ENCODE assay signal across 9 cellular contexts in genomic region chr12:64669270-64669842, GRCh38. TPM values are rescaled to one million over a fixed set of nuclear protein-coding genes. Genes with fewer than 3 reads are reported as not detected.
DNase-seq lines count a peak whose midpoint lies in the region; ATAC-seq, FAIRE-seq and TF ChIP-seq lines count a peak whose summit lies in the region.
"Had no signal": no experiment of that assay in that cellular context is flagged by ENCODE, and none has a peak within 500 bp of the region (broad histone marks: within the 10 kb centered on the region; RNA-seq: fewer than 3 reads in every experiment).

No MANE protein-coding gene starts in this region.

- no peaks in the 10 kb centered on the region for H3K27me3 Mint-ChIP-seq in CD4-positive, alpha-beta T cell
- H3K27me3 Mint-ChIP-seq in T-cell, result no peaks in the 10 kb centered on the region
- no peaks in the 10 kb centered on the region for H3K27me3 Mint-ChIP-seq in endodermal cell (ENCODE audit: insufficient read depth)

- peak; percentile 81 for ATAC-seq in CD4-positive, alpha-beta T cell (ENCODE audit: poor library complexity)
- ATAC-seq in HG03196 (IDR thresholded peaks at IDR 0.05; ENCODE audit: unreplicated experiment) (peak; percentile 57), T-cell (replicated peaks in 1 of 4) (peak; percentile 87 to 90 (median 88))

- H3K9me3 ChIP-seq in CD4-positive, alpha-beta T cell (ENCODE audit: control insufficient read depth, low read length), result no peaks in the 10 kb centered on the region
- H3K9me3 ChIP-seq in endodermal cell (ENCODE audit: control insufficient read depth, low read length), result no peaks in the 10 kb centered on the region
- no peaks in the 10 kb centered on the region for H3K9me3 ChIP-seq in ovary

- H3K4me1 ChIP-seq in endodermal cell (ENCODE audit: control insufficient read depth, insufficient read depth, low read length) (peaks cover 52% of the 10 kb centered on the region), ovary (ENCODE audit: insufficient read depth) (peaks cover 34% of the 10 kb centered on the region)

- no peaks in the 10 kb centered on the region for H3K27me3 ChIP-seq in CD4-positive, alpha-beta T cell (ENCODE audit: control insufficient read depth, insufficient read depth, low read length)
- H3K27me3 ChIP-seq in endodermal cell (ENCODE audit: control insufficient read depth, insufficient read depth, low read length, poor library complexity, severe bottlenecking) (no peaks in the 10 kb centered on the region), ovary (no peaks in the 10 kb centered on the region)

- H3K36me3 Mint-ChIP-seq in CD4-positive, alpha-beta T cell (ENCODE audit: low read depth), result peaks cover 27% of the 10 kb centered on the region
- H3K36me3 Mint-ChIP-seq in T-cell (peaks cover 7% of the 10 kb centered on the region), endodermal cell (ENCODE audit: low read depth) (no peaks in the 10 kb centered on the region)

- intact Hi-C loops in CD4-positive, alpha-beta T cell (cut with DNase I, micrococcal nuclease), result loop anchor here in 1 of 2 experiments (1.0 kb wide), 3 partner anchors 10 to 60 kb away; no protein-coding TSS in a partner anchor
- intact Hi-C loops in ovary (cut with DNase I), result loop anchor here in 1 of 4 donors (10.0 kb wide), 1 partner anchor 55 kb away; the partner anchor contains the start of gene RASSF3

- TF ChIP-seq CTCF in CD4-positive, alpha-beta T cell (IDR thresholded peaks at IDR 0.05), result no peak
- TF ChIP-seq CTCF in endodermal cell (conservative IDR thresholded peaks at IDR 0.05) (no peak), ovary (IDR thresholded peaks at IDR 0.05) (no peak)

- H3K36me3 ChIP-seq in endodermal cell (ENCODE audit: control insufficient read depth, insufficient read depth, low read length) (no peaks in the 10 kb centered on the region), ovary (no peaks in the 10 kb centered on the region)

- no peak for TF ChIP-seq EP300 in ovary (IDR thresholded peaks at IDR 0.05)

- peak overlapping the region; percentile 91 for H3K4me3 Mint-ChIP-seq in CD4-positive, alpha-beta T cell
- H3K4me3 Mint-ChIP-seq in T-cell (peak overlapping the region; percentile 76 to 90 (median 82)), endodermal cell (no peak overlapping the region)

- CTCF ChIA-PET in CD4-positive, alpha-beta T cell (lab: Charles Lee), result interaction anchor here (0.8 to 3.1 kb wide), 11 partner anchors 9 to 120 kb away, joined by 3 to 15 read pairs (median 4); no protein-coding TSS in a partner anchor
- CTCF ChIA-PET in T-cell (lab: Charles Lee), result interaction anchor here (0.6 to 3.7 kb wide), 29 partner anchors 9 to 1873 kb away, joined by 3 to 34 read pairs (median 4); no protein-coding TSS in a partner anchor

- TF ChIP-seq POLR2A in GM19193 (IDR thresholded peaks at IDR 0.05; ENCODE audit: extremely low read depth, insufficient read depth, insufficient read length) (peak; percentile 55), ovary (IDR thresholded peaks at IDR 0.05) (no peak)

- no peaks in the 10 kb centered on the region for H3K9me3 Mint-ChIP-seq in CD4-positive, alpha-beta T cell
- H3K9me3 Mint-ChIP-seq in T-cell (no peaks in the 10 kb centered on the region), endodermal cell (no peaks in the 10 kb centered on the region)

- H3K4me3 ChIP-seq in endodermal cell (ENCODE audit: low read length), result no peak overlapping the region
- no peak overlapping the region for H3K4me3 ChIP-seq in ovary

- peak in 9 of 10 experiments; percentile 23 to 63 (median 41) for DNase-seq in CD4-positive, alpha-beta T cell
- peak in 29 of 34 experiments; percentile 23 to 71 (median 52) for DNase-seq in T-cell
- DNase-seq in endodermal cell, result peak; percentile 78
- DNase-seq in ovary, result peak; percentile 50 to 78 (median 69)
- no peak for DNase-seq in HTR-8/SVneo (ENCODE audit: insufficient read length, low spot score)
- DNase-seq in NCI-H2196 (lab: John Stamatoyannopoulos, UW; ENCODE audit: unreplicated experiment), result no peak

- FAIRE-seq in HTR-8/SVneo (lab: Jason Lieb, UNC), result no peak
- FAIRE-seq: keratinocyte had no signal

- H3K9ac ChIP-seq in endodermal cell (ENCODE audit: extremely low read depth, low read length, poor library complexity, severe bottlenecking), result no peak overlapping the region

- WGBS in endodermal cell (ENCODE audit: insufficient coverage in 1 of 2, insufficient read length in 1 of 2), 2 experiments, result 37 to 55% methylated on average over 7 to 10 of the region's 10 CpGs
- 8 to 16% (median 13%) methylated on average over 10 of the region's 10 CpGs for WGBS in ovary, 3 donors

- H3K27ac Mint-ChIP-seq in CD4-positive, alpha-beta T cell, result peak overlapping the region; percentile 98
- H3K27ac Mint-ChIP-seq in T-cell (peak overlapping the region; percentile 97 to 99), endodermal cell (peak overlapping the region; percentile 74)

- POLR2A ChIA-PET in CD4-positive, alpha-beta T cell (lab: Charles Lee), result interaction anchor here (0.6 to 34.4 kb wide), 21 partner anchors 9 to 499 kb away, joined by 3 to 808 read pairs (median 6); partner anchors contain the start of genes RASSF3 and XPOT
- POLR2A ChIA-PET in T-cell (lab: Charles Lee), result interaction anchor here (0.6 to 2.9 kb wide), 25 partner anchors 9 to 1633 kb away, joined by 3 to 32 read pairs (median 5); partner anchors contain the start of genes HELB (in 1 of the 2) and KICS2 (in 1 of the 2)

- H3K4me1 Mint-ChIP-seq in CD4-positive, alpha-beta T cell (ENCODE audit: low read depth), result peaks cover 94% of the 10 kb centered on the region
- H3K4me1 Mint-ChIP-seq in T-cell (peaks cover 94 to 97% (median 95%) of the 10 kb centered on the region in 3 donors), endodermal cell (peaks cover 84% of the 10 kb centered on the region)

- H3K27ac ChIP-seq in CD4-positive, alpha-beta T cell (ENCODE audit: low read depth, low read length), result peak overlapping the region; percentile 91
- no peak overlapping the region for H3K27ac ChIP-seq in endodermal cell (ENCODE audit: low read depth, low read length)
- H3K27ac ChIP-seq in ovary, result peak overlapping the region; percentile 48 to 62

RNA-seq across cellular contexts. Expression of gene RASSF3, which starts 59.1 kb away (rescaled TPM):
- 100 to 1,000 TPM; 118 to 127 TPM for total RNA-seq in CD4-positive, alpha-beta T cell
- total RNA-seq in T-cell (100 to 1,000 TPM; 113 to 167 (median 149) TPM), endodermal cell (10 to 100 TPM; 52.0 to 54.5 TPM), ovary (10 to 100 TPM; 20.3 to 64.5 (median 38.0) TPM)
- 16.7 TPM for polyA plus RNA-seq in endodermal cell (2013, experiment 1 of 2)
- 17.8 TPM for polyA plus RNA-seq in endodermal cell (2013, experiment 2 of 2)
- polyA plus RNA-seq in ovary, result 10 to 100 TPM; 18.2 to 31.4 TPM

Comparison
In these comparisons a context has a peak if more than half of its experiments do, and no peak if none do; other contexts are left out.
1. DNase-seq: peak in CD4-positive, alpha-beta T cell (9 of 10), T-cell (29 of 34), endodermal cell (single experiment) and ovary (5 of 5); none in HTR-8/SVneo (single experiment) and NCI-H2196 (single experiment).
2. Peak in every context shown above with its lines, with median percentiles within 50 percentile points of each other: ATAC-seq and H3K27ac Mint-ChIP-seq.